ENCODE assay signal across 1 cellular context in genomic region chr6:97669191-97669651, GRCh38.
TF ChIP-seq lines count a peak whose summit lies in the region.

No MANE protein-coding gene starts in this region.

TF ChIP-seq in GM12878, 131 proteins besides CTCF, POLR2A, EP300 and RAD21 (continued from another document):
- TF ChIP-seq FOXM1 (IDR thresholded peaks at IDR 0.05; ENCODE audit: low read depth, low read length), result peak; percentile 69; the same call in 1 of the 2 replicates
- TF ChIP-seq RBBP5 (conservative IDR thresholded peaks at IDR 0.05), result no peak
- TF ChIP-seq SUZ12 (IDR thresholded peaks at IDR 0.05; ENCODE audit: unreplicated experiment), result no peak
- TF ChIP-seq CEBPB (IDR thresholded peaks at IDR 0.05; ENCODE audit: borderline replicate concordance in 1 of 2, low read depth in 2 of 2, low read length in 2 of 2), result no peak
- peak; percentile 80 for TF ChIP-seq NFIC (IDR thresholded peaks at IDR 0.05; ENCODE audit: low read depth, low read length)
- TF ChIP-seq ZNF274 (IDR thresholded peaks at IDR 0.05; ENCODE audit: insufficient read depth, insufficient read length), result no peak
- no peak for TF ChIP-seq RAD51 (IDR thresholded peaks at IDR 0.05)
- no peak for TF ChIP-seq ZSCAN29 (IDR thresholded peaks at IDR 0.05)
- TF ChIP-seq, protein P1, sequence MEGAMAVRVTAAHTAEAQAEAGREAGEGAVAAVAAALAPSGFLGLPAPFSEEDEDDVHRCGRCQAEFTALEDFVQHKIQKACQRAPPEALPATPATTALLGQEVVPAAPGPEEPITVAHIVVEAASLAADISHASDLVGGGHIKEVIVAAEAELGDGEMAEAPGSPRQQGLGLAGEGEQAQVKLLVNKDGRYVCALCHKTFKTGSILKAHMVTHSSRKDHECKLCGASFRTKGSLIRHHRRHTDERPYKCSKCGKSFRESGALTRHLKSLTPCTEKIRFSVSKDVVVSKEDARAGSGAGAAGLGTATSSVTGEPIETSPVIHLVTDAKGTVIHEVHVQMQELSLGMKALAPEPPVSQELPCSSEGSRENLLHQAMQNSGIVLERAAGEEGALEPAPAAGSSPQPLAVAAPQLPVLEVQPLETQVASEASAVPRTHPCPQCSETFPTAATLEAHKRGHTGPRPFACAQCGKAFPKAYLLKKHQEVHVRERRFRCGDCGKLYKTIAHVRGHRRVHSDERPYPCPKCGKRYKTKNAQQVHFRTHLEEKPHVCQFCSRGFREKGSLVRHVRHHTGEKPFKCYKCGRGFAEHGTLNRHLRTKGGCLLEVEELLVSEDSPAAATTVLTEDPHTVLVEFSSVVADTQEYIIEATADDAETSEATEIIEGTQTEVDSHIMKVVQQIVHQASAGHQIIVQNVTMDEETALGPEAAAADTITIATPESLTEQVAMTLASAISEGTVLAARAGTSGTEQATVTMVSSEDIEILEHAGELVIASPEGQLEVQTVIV (IDR thresholded peaks at IDR 0.05; ENCODE audit: borderline replicate concordance, partially characterized antibody), result no peak
- TF ChIP-seq SPI1 (IDR thresholded peaks at IDR 0.05; ENCODE audit: borderline replicate concordance, insufficient read depth, low read depth, low read length), result peak; percentile 84
- no peak for TF ChIP-seq POLR2AphosphoS5 (IDR thresholded peaks at IDR 0.05; ENCODE audit: low read length)
- TF ChIP-seq KDM1A (IDR thresholded peaks at IDR 0.05; ENCODE audit: borderline replicate concordance), result no peak
- TF ChIP-seq BMI1 (IDR thresholded peaks at IDR 0.05; ENCODE audit: borderline replicate concordance), result peak; percentile 75
- TF ChIP-seq, protein P2, sequence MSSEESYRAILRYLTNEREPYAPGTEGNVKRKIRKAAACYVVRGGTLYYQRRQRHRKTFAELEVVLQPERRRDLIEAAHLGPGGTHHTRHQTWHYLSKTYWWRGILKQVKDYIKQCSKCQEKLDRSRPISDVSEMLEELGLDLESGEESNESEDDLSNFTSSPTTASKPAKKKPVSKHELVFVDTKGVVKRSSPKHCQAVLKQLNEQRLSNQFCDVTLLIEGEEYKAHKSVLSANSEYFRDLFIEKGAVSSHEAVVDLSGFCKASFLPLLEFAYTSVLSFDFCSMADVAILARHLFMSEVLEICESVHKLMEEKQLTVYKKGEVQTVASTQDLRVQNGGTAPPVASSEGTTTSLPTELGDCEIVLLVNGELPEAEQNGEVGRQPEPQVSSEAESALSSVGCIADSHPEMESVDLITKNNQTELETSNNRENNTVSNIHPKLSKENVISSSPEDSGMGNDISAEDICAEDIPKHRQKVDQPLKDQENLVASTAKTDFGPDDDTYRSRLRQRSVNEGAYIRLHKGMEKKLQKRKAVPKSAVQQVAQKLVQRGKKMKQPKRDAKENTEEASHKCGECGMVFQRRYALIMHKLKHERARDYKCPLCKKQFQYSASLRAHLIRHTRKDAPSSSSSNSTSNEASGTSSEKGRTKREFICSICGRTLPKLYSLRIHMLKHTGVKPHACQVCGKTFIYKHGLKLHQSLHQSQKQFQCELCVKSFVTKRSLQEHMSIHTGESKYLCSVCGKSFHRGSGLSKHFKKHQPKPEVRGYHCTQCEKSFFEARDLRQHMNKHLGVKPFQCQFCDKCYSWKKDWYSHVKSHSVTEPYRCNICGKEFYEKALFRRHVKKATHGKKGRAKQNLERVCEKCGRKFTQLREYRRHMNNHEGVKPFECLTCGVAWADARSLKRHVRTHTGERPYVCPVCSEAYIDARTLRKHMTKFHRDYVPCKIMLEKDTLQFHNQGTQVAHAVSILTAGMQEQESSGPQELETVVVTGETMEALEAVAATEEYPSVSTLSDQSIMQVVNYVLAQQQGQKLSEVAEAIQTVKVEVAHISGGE (CRISPR knock-in tag; IDR thresholded peaks at IDR 0.05), result no peak
- no peak for TF ChIP-seq STAT3 (IDR thresholded peaks at IDR 0.05; ENCODE audit: low read depth, low read length)
- TF ChIP-seq, protein P3, sequence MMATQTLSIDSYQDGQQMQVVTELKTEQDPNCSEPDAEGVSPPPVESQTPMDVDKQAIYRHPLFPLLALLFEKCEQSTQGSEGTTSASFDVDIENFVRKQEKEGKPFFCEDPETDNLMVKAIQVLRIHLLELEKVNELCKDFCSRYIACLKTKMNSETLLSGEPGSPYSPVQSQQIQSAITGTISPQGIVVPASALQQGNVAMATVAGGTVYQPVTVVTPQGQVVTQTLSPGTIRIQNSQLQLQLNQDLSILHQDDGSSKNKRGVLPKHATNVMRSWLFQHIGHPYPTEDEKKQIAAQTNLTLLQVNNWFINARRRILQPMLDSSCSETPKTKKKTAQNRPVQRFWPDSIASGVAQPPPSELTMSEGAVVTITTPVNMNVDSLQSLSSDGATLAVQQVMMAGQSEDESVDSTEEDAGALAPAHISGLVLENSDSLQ (IDR thresholded peaks at IDR 0.05), result peak; percentile 85
- no peak for TF ChIP-seq RFX5 (IDR thresholded peaks at IDR 0.05; ENCODE audit: low read depth, low read length)
- peak; percentile 98 for TF ChIP-seq TCF12 (IDR thresholded peaks at IDR 0.05; ENCODE audit: low read depth, low read length)
- peak; percentile 85 for TF ChIP-seq RELA (IDR thresholded peaks at IDR 0.05; ENCODE audit: borderline replicate concordance, partially characterized antibody)
- no peak for TF ChIP-seq MYC (IDR thresholded peaks at IDR 0.05; ENCODE audit: insufficient read depth, insufficient read length, insufficient replicate concordance, low read length, severe bottlenecking)
- TF ChIP-seq RELB (IDR thresholded peaks at IDR 0.05; ENCODE audit: low read depth), result peak; percentile 86
- TF ChIP-seq YY1 (IDR thresholded peaks at IDR 0.05; ENCODE audit: low read depth, low read length), result peak; percentile 31; the same call in 1 of the 2 replicates
- TF ChIP-seq, protein P4, sequence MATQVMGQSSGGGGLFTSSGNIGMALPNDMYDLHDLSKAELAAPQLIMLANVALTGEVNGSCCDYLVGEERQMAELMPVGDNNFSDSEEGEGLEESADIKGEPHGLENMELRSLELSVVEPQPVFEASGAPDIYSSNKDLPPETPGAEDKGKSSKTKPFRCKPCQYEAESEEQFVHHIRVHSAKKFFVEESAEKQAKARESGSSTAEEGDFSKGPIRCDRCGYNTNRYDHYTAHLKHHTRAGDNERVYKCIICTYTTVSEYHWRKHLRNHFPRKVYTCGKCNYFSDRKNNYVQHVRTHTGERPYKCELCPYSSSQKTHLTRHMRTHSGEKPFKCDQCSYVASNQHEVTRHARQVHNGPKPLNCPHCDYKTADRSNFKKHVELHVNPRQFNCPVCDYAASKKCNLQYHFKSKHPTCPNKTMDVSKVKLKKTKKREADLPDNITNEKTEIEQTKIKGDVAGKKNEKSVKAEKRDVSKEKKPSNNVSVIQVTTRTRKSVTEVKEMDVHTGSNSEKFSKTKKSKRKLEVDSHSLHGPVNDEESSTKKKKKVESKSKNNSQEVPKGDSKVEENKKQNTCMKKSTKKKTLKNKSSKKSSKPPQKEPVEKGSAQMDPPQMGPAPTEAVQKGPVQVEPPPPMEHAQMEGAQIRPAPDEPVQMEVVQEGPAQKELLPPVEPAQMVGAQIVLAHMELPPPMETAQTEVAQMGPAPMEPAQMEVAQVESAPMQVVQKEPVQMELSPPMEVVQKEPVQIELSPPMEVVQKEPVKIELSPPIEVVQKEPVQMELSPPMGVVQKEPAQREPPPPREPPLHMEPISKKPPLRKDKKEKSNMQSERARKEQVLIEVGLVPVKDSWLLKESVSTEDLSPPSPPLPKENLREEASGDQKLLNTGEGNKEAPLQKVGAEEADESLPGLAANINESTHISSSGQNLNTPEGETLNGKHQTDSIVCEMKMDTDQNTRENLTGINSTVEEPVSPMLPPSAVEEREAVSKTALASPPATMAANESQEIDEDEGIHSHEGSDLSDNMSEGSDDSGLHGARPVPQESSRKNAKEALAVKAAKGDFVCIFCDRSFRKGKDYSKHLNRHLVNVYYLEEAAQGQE (IDR thresholded peaks at IDR 0.05; ENCODE audit: low read depth, low read length), result no peak; the same call in 1 of the 2 replicates
- peak; percentile 93 for TF ChIP-seq JUND (IDR thresholded peaks at IDR 0.05; ENCODE audit: low read depth, low read length)
- TF ChIP-seq IKZF2 (IDR thresholded peaks at IDR 0.05), result peak; percentile 95 to 97
- no peak for TF ChIP-seq EZH2 (IDR thresholded peaks at IDR 0.05; ENCODE audit: borderline replicate concordance, control insufficient read depth, low read depth, low read length)
- TF ChIP-seq CHD4 (IDR thresholded peaks at IDR 0.05), result no peak
- TF ChIP-seq BHLHE40 (IDR thresholded peaks at IDR 0.05; ENCODE audit: borderline replicate concordance in 1 of 2, low read depth in 2 of 2, low read length in 1 of 2), result peak; percentile 83 to 87; a peak in 3 of 4 replicates
- TF ChIP-seq BRCA1 (IDR thresholded peaks at IDR 0.05; ENCODE audit: low read depth, low read length), result no peak
- TF ChIP-seq ZNF622 (IDR thresholded peaks at IDR 0.05), result no peak
- peak; percentile 94 for TF ChIP-seq IKZF1 (conservative IDR thresholded peaks at IDR 0.05)
- TF ChIP-seq MEF2B (IDR thresholded peaks at IDR 0.05; ENCODE audit: partially characterized antibody, poor library complexity, severe bottlenecking), result peak; percentile 87
- TF ChIP-seq, protein P5, sequence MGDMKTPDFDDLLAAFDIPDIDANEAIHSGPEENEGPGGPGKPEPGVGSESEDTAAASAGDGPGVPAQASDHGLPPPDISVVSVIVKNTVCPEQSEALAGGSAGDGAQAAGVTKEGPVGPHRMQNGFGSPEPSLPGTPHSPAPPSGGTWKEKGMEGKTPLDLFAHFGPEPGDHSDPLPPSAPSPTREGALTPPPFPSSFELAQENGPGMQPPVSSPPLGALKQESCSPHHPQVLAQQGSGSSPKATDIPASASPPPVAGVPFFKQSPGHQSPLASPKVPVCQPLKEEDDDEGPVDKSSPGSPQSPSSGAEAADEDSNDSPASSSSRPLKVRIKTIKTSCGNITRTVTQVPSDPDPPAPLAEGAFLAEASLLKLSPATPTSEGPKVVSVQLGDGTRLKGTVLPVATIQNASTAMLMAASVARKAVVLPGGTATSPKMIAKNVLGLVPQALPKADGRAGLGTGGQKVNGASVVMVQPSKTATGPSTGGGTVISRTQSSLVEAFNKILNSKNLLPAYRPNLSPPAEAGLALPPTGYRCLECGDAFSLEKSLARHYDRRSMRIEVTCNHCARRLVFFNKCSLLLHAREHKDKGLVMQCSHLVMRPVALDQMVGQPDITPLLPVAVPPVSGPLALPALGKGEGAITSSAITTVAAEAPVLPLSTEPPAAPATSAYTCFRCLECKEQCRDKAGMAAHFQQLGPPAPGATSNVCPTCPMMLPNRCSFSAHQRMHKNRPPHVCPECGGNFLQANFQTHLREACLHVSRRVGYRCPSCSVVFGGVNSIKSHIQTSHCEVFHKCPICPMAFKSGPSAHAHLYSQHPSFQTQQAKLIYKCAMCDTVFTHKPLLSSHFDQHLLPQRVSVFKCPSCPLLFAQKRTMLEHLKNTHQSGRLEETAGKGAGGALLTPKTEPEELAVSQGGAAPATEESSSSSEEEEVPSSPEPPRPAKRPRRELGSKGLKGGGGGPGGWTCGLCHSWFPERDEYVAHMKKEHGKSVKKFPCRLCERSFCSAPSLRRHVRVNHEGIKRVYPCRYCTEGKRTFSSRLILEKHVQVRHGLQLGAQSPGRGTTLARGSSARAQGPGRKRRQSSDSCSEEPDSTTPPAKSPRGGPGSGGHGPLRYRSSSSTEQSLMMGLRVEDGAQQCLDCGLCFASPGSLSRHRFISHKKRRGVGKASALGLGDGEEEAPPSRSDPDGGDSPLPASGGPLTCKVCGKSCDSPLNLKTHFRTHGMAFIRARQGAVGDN (IDR thresholded peaks at IDR 0.05), result no peak
- peak; percentile 95 for TF ChIP-seq JUNB (IDR thresholded peaks at IDR 0.05)
- TF ChIP-seq RB1 (IDR thresholded peaks at IDR 0.05; ENCODE audit: borderline replicate concordance), result no peak; the same call in 1 of the 2 replicates
- TF ChIP-seq HSF1 (IDR thresholded peaks at IDR 0.05; ENCODE audit: low read depth, low read length), result no peak
- no peak for TF ChIP-seq SREBF1 (IDR thresholded peaks at IDR 0.05; ENCODE audit: low read length)
